Comparison of ENCODE assay signal across 2 cellular contexts in the genomic region with DNA sequence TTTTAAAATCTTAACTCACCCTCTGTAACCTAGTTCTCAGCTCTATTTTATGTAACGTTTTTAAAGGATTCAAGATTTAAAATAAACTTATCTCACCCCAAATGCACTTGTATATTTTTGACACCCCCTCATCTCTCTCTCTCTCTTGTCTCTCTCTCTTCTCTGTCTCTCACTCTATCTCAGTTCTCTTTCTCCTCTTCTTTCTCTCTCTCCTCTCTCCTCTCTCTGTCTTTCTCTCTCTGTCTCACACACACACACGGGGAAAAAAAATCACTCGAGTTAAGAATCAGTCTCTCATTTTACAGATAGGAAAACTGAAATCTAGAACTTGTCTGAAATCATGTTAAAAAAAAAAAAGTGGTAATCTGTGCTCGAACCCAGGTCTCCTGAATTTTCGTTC.
TF ChIP-seq lines count a peak whose summit lies in the region.

No MANE protein-coding gene starts in this region.

TF ChIP-seq in SK-N-SH, 30 proteins besides CTCF, POLR2A, EP300 and RAD21 (continued from another document):
- TF ChIP-seq, protein P1, sequence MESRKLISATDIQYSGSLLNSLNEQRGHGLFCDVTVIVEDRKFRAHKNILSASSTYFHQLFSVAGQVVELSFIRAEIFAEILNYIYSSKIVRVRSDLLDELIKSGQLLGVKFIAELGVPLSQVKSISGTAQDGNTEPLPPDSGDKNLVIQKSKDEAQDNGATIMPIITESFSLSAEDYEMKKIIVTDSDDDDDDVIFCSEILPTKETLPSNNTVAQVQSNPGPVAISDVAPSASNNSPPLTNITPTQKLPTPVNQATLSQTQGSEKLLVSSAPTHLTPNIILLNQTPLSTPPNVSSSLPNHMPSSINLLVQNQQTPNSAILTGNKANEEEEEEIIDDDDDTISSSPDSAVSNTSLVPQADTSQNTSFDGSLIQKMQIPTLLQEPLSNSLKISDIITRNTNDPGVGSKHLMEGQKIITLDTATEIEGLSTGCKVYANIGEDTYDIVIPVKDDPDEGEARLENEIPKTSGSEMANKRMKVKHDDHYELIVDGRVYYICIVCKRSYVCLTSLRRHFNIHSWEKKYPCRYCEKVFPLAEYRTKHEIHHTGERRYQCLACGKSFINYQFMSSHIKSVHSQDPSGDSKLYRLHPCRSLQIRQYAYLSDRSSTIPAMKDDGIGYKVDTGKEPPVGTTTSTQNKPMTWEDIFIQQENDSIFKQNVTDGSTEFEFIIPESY (IDR thresholded peaks at IDR 0.05; ENCODE audit: borderline replicate concordance, low read depth): no peak
- no peak for TF ChIP-seq YY1 (IDR thresholded peaks at IDR 0.05; ENCODE audit: low read depth)
- TF ChIP-seq SMC3 (IDR thresholded peaks at IDR 0.05; ENCODE audit: low read depth, low read length): no peak
- TF ChIP-seq, protein P2, sequence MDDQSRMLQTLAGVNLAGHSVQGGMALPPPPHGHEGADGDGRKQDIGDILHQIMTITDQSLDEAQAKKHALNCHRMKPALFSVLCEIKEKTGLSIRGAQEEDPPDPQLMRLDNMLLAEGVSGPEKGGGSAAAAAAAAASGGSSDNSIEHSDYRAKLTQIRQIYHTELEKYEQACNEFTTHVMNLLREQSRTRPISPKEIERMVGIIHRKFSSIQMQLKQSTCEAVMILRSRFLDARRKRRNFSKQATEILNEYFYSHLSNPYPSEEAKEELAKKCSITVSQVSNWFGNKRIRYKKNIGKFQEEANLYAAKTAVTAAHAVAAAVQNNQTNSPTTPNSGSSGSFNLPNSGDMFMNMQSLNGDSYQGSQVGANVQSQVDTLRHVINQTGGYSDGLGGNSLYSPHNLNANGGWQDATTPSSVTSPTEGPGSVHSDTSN (IDR thresholded peaks at IDR 0.05): no peak
- no peak for TF ChIP-seq NRF1 (IDR thresholded peaks at IDR 0.05; ENCODE audit: low read depth, low read length)
- TF ChIP-seq, protein P3, sequence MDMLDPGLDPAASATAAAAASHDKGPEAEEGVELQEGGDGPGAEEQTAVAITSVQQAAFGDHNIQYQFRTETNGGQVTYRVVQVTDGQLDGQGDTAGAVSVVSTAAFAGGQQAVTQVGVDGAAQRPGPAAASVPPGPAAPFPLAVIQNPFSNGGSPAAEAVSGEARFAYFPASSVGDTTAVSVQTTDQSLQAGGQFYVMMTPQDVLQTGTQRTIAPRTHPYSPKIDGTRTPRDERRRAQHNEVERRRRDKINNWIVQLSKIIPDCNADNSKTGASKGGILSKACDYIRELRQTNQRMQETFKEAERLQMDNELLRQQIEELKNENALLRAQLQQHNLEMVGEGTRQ (IDR thresholded peaks at IDR 0.05; ENCODE audit: borderline replicate concordance, low read depth, low read length): no peak
- no peak for TF ChIP-seq RXRA (IDR thresholded peaks at IDR 0.05; ENCODE audit: borderline replicate concordance, low read depth)

TF ChIP-seq in SK-N-SH treated with all-trans-retinoic acid at 6 μM for 48 hours, 23 proteins besides CTCF, POLR2A, EP300 and RAD21 (continued from another document):
- TF ChIP-seq, protein P4, sequence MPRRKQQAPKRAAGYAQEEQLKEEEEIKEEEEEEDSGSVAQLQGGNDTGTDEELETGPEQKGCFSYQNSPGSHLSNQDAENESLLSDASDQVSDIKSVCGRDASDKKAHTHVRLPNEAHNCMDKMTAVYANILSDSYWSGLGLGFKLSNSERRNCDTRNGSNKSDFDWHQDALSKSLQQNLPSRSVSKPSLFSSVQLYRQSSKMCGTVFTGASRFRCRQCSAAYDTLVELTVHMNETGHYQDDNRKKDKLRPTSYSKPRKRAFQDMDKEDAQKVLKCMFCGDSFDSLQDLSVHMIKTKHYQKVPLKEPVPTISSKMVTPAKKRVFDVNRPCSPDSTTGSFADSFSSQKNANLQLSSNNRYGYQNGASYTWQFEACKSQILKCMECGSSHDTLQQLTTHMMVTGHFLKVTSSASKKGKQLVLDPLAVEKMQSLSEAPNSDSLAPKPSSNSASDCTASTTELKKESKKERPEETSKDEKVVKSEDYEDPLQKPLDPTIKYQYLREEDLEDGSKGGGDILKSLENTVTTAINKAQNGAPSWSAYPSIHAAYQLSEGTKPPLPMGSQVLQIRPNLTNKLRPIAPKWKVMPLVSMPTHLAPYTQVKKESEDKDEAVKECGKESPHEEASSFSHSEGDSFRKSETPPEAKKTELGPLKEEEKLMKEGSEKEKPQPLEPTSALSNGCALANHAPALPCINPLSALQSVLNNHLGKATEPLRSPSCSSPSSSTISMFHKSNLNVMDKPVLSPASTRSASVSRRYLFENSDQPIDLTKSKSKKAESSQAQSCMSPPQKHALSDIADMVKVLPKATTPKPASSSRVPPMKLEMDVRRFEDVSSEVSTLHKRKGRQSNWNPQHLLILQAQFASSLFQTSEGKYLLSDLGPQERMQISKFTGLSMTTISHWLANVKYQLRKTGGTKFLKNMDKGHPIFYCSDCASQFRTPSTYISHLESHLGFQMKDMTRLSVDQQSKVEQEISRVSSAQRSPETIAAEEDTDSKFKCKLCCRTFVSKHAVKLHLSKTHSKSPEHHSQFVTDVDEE (CRISPR knock-in tag; IDR thresholded peaks at IDR 0.05): no peak
- TF ChIP-seq RARB (CRISPR knock-in tag; IDR thresholded peaks at IDR 0.05) (no peak), CSDC2 (CRISPR knock-in tag; IDR thresholded peaks at IDR 0.05) (no peak), OSR1 (CRISPR knock-in tag; IDR thresholded peaks at IDR 0.05) (no peak)
- TF ChIP-seq, protein P5, sequence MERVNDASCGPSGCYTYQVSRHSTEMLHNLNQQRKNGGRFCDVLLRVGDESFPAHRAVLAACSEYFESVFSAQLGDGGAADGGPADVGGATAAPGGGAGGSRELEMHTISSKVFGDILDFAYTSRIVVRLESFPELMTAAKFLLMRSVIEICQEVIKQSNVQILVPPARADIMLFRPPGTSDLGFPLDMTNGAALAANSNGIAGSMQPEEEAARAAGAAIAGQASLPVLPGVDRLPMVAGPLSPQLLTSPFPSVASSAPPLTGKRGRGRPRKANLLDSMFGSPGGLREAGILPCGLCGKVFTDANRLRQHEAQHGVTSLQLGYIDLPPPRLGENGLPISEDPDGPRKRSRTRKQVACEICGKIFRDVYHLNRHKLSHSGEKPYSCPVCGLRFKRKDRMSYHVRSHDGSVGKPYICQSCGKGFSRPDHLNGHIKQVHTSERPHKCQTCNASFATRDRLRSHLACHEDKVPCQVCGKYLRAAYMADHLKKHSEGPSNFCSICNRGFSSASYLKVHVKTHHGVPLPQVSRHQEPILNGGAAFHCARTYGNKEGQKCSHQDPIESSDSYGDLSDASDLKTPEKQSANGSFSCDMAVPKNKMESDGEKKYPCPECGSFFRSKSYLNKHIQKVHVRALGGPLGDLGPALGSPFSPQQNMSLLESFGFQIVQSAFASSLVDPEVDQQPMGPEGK (CRISPR knock-in tag; IDR thresholded peaks at IDR 0.05; ENCODE audit: borderline replicate concordance): no peak
